ENCODE assay signal across 20 cellular contexts in genomic region chr19:46076031-46076880, GRCh38. TPM values are rescaled to one million over a fixed set of nuclear protein-coding genes. Genes with fewer than 3 reads are reported as not detected.
A peak's percentile ranks its signal among the peaks of the same experiment; 100 is the strongest.
DNase-seq lines count a peak whose midpoint lies in the region; ATAC-seq, FAIRE-seq and TF ChIP-seq lines count a peak whose summit lies in the region.
"Had no signal": no experiment of that assay in that cellular context is flagged by ENCODE, and none has a peak within 500 bp of the region (broad histone marks: within the 10 kb centered on the region; RNA-seq: fewer than 3 reads in every experiment).

No MANE protein-coding gene starts in this region.

- peak overlapping the region; percentile 37 for H3K9ac ChIP-seq in neural cell (ENCODE audit: low read length)
- H3K9ac ChIP-seq: GM23248 had no signal

- FAIRE-seq in GM12891 (lab: Jason Lieb, UNC): no peak

- in situ Hi-C loops in brain microvascular endothelial cell (cut with HindIII; ENCODE audit: low pct_ligation_motif_present, low sequenced_read_pairs): no loop called here

- WGBS in adrenal gland, 4 donors: 39 to 46% (median 41%) methylated on average over 9 of the region's 9 CpGs

- TF ChIP-seq RAD21 in neural cell (conservative IDR thresholded peaks at IDR 0.05): no peak

- no peaks in the 10 kb centered on the region for H3K36me3 ChIP-seq in brain microvascular endothelial cell (replicated peaks)
- H3K36me3 ChIP-seq in neural cell (ENCODE audit: insufficient read depth, low read length): no peaks in the 10 kb centered on the region
- H3K36me3 ChIP-seq in adrenal gland (replicated peaks in 1 of 2): no peaks in the 10 kb centered on the region
- H3K36me3 ChIP-seq in lower lobe of right lung: no peaks in the 10 kb centered on the region

- no peak for ATAC-seq in HG03025 (IDR thresholded peaks at IDR 0.05; ENCODE audit: low FRiP score, unreplicated experiment)
- ATAC-seq in lower lobe of right lung: no peak
- no peak for ATAC-seq in HG03045 (IDR thresholded peaks at IDR 0.05; ENCODE audit: unreplicated experiment)

- intact Hi-C loops in adrenal gland (cut with DNase I) (loop anchor here (5.0 to 10.0 kb wide), 2 partner anchors 44 to 51 kb away; partner anchors contain the start of gene PGLYRP1 (in 1 of the 2)), lower lobe of right lung (cut with DNase I) (no loop called here)

- DNase-seq in GM12891 (ENCODE audit: insufficient read length, low spot score) (no peak), NAMALWA (ENCODE audit: low spot score) (peak; percentile 15), brain microvascular endothelial cell (no peak), adrenal gland (no peak), lower lobe of right lung (no peak)
- DNase-seq: activated CD4-positive, alpha-beta T cell treated with anti-CD3 and anti-CD28 coated beads for 1 hour; cortex of kidney; GDM1; GM23248; NCI-H1048; NCI-H2171; SW 1271 had no signal

- H3K27ac ChIP-seq in brain microvascular endothelial cell (no peak overlapping the region), neural cell (ENCODE audit: low read length) (no peak overlapping the region), adrenal gland (no peak overlapping the region), lower lobe of right lung (no peak overlapping the region)
- H3K27ac ChIP-seq: GM23248, HL-60 had no signal

- H3K27me3 ChIP-seq in brain microvascular endothelial cell (replicated peaks) (peaks cover 23% of the 10 kb centered on the region), neural cell (ENCODE audit: insufficient read depth, low read depth, low read length) (peaks cover 24% of the 10 kb centered on the region), adrenal gland (peaks cover 33% of the 10 kb centered on the region), lower lobe of right lung (ENCODE audit: low read depth) (peaks cover 49% of the 10 kb centered on the region)

- no peak overlapping the region for H2AFZ ChIP-seq in neural cell (ENCODE audit: low read depth, low read length)
- H2AFZ ChIP-seq: GM23248 had no signal

- H3K4me2 ChIP-seq in neural cell (ENCODE audit: low read length): peak overlapping the region; percentile 67

- H3K4me3 ChIP-seq in brain microvascular endothelial cell (ENCODE audit: low read depth, low read length): no peak overlapping the region
- peak overlapping the region; percentile 78 for H3K4me3 ChIP-seq in neural cell (ENCODE audit: low read length)
- no peak overlapping the region for H3K4me3 ChIP-seq in adrenal gland
- no peak overlapping the region for H3K4me3 ChIP-seq in lower lobe of right lung
- H3K4me3 ChIP-seq: GM23248 had no signal

- no peaks in the 10 kb centered on the region for H3K9me2 ChIP-seq in neural cell (ENCODE audit: insufficient read depth, low read length)

- H3K4me1 ChIP-seq in adrenal gland (replicated peaks in 1 of 2) (peaks cover 0 to 5% of the 10 kb centered on the region in 2 donors), lower lobe of right lung (no peaks in the 10 kb centered on the region)

- H3F3A ChIP-seq in neural cell (ENCODE audit: insufficient read depth, low read length, poor library complexity, severe bottlenecking): no peaks in the 10 kb centered on the region

- H3K9me3 ChIP-seq in neural cell (ENCODE audit: low read length): peaks cover 5% of the 10 kb centered on the region
- no peaks in the 10 kb centered on the region for H3K9me3 ChIP-seq in adrenal gland (replicated peaks in 1 of 3)
- no peaks in the 10 kb centered on the region for H3K9me3 ChIP-seq in lower lobe of right lung

- H4K20me1 ChIP-seq in neural cell (ENCODE audit: insufficient read depth): no peaks in the 10 kb centered on the region

- TF ChIP-seq EP300 in neural cell (conservative IDR thresholded peaks at IDR 0.05; ENCODE audit: poor library complexity, severe bottlenecking): no peak

- TF ChIP-seq POLR2A in GM12891 (IDR thresholded peaks at IDR 0.05; ENCODE audit: low read depth, low read length): no peak
- no peak for TF ChIP-seq POLR2A in adrenal gland (IDR thresholded peaks at IDR 0.05)

- TF ChIP-seq CTCF in brain microvascular endothelial cell (IDR thresholded peaks at IDR 0.05; ENCODE audit: low read depth, low read length, missing control alignments) (peak; percentile 31), neural cell (IDR thresholded peaks at IDR 0.05; ENCODE audit: poor library complexity, severe bottlenecking) (no peak), adrenal gland (IDR thresholded peaks at IDR 0.05) (no peak), lower lobe of right lung (IDR thresholded peaks at IDR 0.05) (no peak)

- no peaks in the 10 kb centered on the region for H3K79me2 ChIP-seq in neural cell (replicated peaks; ENCODE audit: insufficient read depth, low read length)

TF ChIP-seq in GM12891, 5 proteins besides CTCF, POLR2A, EP300 and RAD21:
- no peak for TF ChIP-seq POLR2AphosphoS5 (IDR thresholded peaks at IDR 0.05; ENCODE audit: low read depth, low read length)
- TF ChIP-seq PAX5 (IDR thresholded peaks at IDR 0.05; ENCODE audit: insufficient read depth, low read length, severe bottlenecking): no peak
- TF ChIP-seq TAF1 (IDR thresholded peaks at IDR 0.05; ENCODE audit: low read depth, low read length): no peak
- TF ChIP-seq SPI1 (IDR thresholded peaks at IDR 0.05; ENCODE audit: low read depth, low read length): peak; percentile 29

TF ChIP-seq in neural cell, 6 proteins besides CTCF, POLR2A, EP300 and RAD21:
- TF ChIP-seq EZH2 (IDR thresholded peaks at IDR 0.05; ENCODE audit: borderline replicate concordance, insufficient read depth, low read length, poor library complexity, severe bottlenecking) (no peak), SMC3 (conservative IDR thresholded peaks at IDR 0.05; ENCODE audit: poor library complexity) (no peak), TAF1 (IDR thresholded peaks at IDR 0.05; ENCODE audit: low read depth) (no peak), REST (IDR thresholded peaks at IDR 0.05; ENCODE audit: borderline replicate concordance) (no peak), MXI1 (conservative IDR thresholded peaks at IDR 0.05; ENCODE audit: poor library complexity, severe bottlenecking) (no peak), POLR2AphosphoS5 (IDR thresholded peaks at IDR 0.05) (no peak)

RNA-seq across cellular contexts. Expression of gene IGFL4, which starts 35.5 kb away (rescaled TPM):
- polyA plus RNA-seq in GM12891 (2012; ENCODE audit: low read depth, missing spikeins): not detected
- polyA plus RNA-seq in neural cell: 4.4 and 5.2 TPM in 2 replicates
- 2.2 and 2.4 TPM in 2 replicates for polyA minus RNA-seq in neural cell
- under 1 TPM in 3 of 8 donors, not detected in 5; 0.11 to 0.44 (median 0.34) TPM for total RNA-seq in adrenal gland
- polyA plus RNA-seq in adrenal gland: 1 to 10 TPM in 1 of 3 donors, under 1 TPM in 2; 0.20 to 1.7 (median 0.24) TPM
- total RNA-seq in lower lobe of right lung: not detected
- total RNA-seq: CD4-positive, alpha-beta memory T cell; fibroblast of lung; GM23248; mesenteric fat pad; omental fat pad had no signal
- polyA plus RNA-seq: CD4-positive, alpha-beta memory T cell; fibroblast of lung; GM23248 had no signal

RNA-seq across cellular contexts. Expression of gene IGFL3, which starts 48.2 kb away (rescaled TPM):
- not detected for polyA plus RNA-seq in GM12891 (2012; ENCODE audit: low read depth, missing spikeins)
- polyA plus RNA-seq in neural cell: not detected in 2 replicates
- not detected in 2 replicates for polyA minus RNA-seq in neural cell
- not detected for total RNA-seq in adrenal gland
- not detected for polyA plus RNA-seq in adrenal gland
- total RNA-seq in lower lobe of right lung: not detected
- total RNA-seq: CD4-positive, alpha-beta memory T cell; fibroblast of lung; GM23248; mesenteric fat pad; omental fat pad had no signal
- polyA plus RNA-seq: CD4-positive, alpha-beta memory T cell; fibroblast of lung; GM23248 had no signal

RNA-seq across cellular contexts. Expression of gene PGLYRP1, which starts 53.4 kb away (rescaled TPM):
- not detected for polyA plus RNA-seq in GM12891 (2012; ENCODE audit: low read depth, missing spikeins)
- polyA plus RNA-seq in neural cell (not detected in 2 replicates), adrenal gland (under 1 TPM in 1 of 3 donors, not detected in 2; 0.17 TPM)
- not detected in 2 replicates for polyA minus RNA-seq in neural cell
- total RNA-seq in adrenal gland (not detected), lower lobe of right lung (3.0 TPM)
- total RNA-seq: CD4-positive, alpha-beta memory T cell; fibroblast of lung; GM23248; omental fat pad had no signal
- polyA plus RNA-seq: CD4-positive, alpha-beta memory T cell; fibroblast of lung; GM23248 had no signal
